8 cellular contexts compared by ENCODE assay signal in the genomic region with DNA sequence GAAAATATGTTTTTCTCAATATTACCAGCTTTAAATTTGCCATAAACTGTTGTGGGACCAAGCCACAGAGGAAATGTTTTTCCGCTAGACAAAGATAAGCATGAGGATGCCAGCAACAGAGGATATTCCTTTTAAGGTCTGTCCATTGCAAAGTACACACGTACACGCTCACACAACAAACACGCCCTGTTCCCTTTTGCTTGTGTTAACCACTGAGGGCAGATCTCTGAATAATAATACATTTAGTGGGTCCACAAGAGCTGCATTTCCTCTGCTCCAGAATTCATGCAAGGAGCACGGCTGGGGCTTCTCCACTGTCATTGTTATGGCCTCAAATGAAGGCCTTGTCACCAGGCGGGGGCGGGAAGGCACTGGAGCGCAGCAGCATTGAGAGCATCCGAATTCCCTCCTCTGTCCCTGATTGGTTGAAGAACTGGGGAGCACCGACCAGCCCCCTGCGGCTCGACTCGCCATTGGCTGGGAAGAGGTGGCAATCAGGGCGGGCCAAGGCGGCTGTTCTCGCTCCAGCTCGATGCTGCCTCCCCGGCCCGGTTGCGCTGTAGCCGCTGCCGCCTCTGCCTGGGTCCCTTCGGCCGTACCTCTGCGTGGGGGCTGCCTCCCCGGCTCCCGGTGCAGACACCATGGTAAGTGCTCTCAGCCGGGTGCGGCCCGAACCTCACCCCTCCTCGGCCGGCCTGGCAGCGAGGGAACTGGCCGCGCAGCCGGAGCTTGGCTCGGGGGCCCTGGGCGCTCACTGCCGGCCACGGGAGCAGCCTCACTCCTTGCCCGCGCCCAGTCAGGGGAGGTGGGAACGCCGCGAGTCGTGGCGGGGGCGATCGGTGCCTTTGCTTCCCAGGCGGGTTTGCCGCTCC. TPM values are rescaled to one million over a fixed set of nuclear protein-coding genes. Genes with fewer than 3 reads are reported as not detected.
A peak's percentile ranks its signal among the peaks of the same experiment; 100 is the strongest.
DNase-seq lines count a peak whose midpoint lies in the region; ATAC-seq and TF ChIP-seq lines count a peak whose summit lies in the region.

GUCY1B1 (plus strand) TSS at position 522 of the 872 bp plus-strand sequence; CDS start at position 642, 120 bp downstream.

- H3K4me3 Mint-ChIP-seq in CD4-positive, alpha-beta memory T cell = peak within 1 kb of the TSS in 7 of 8 donors; percentile 39 to 78 (median 53)
- H3K4me3 Mint-ChIP-seq in type B pancreatic cell = peak within 1 kb of the TSS; percentile 85

- peaks cover 7% of the 10 kb centered on the region for H3K27me3 ChIP-seq in CD4-positive, alpha-beta memory T cell (ENCODE audit: insufficient read depth, low read length)

- peaks cover 16 to 30% of the 10 kb centered on the region in 2 donors for H3K27me3 Mint-ChIP-seq in CD4-positive, alpha-beta memory T cell
- H3K27me3 Mint-ChIP-seq in type B pancreatic cell = peaks cover 4% of the 10 kb centered on the region

- no peak within 1 kb of the TSS for H3K27ac Mint-ChIP-seq in CD4-positive, alpha-beta memory T cell
- peak within 1 kb of the TSS; percentile 37 for H3K27ac Mint-ChIP-seq in type B pancreatic cell

- TF ChIP-seq CTCF in type B pancreatic cell (conservative IDR thresholded peaks at IDR 0.05) = peak; percentile 56

- H3K36me3 ChIP-seq in CD4-positive, alpha-beta memory T cell (ENCODE audit: insufficient read depth, low read length) = no peaks in the 10 kb centered on the region

- H3K4me1 ChIP-seq in CD4-positive, alpha-beta memory T cell (ENCODE audit: insufficient read depth, low read length) = no peaks in the 10 kb centered on the region

- ATAC-seq in GM19397 (IDR thresholded peaks at IDR 0.05; ENCODE audit: unreplicated experiment) (peak; percentile 98), HG03558 (IDR thresholded peaks at IDR 0.05; ENCODE audit: extremely low read depth, unreplicated experiment) (peak; percentile 89), left cardiac atrium (peak; percentile 98 to 99)

- DNase-seq in CD4-positive, alpha-beta memory T cell = peak; percentile 33 to 57 (median 43)
- DNase-seq in T-helper 1 cell (peak; percentile 11 to 72 (median 27)), amygdala (lab: John Stamatoyannopoulos, UW) (peak; percentile 57 to 98 (median 94)), left cardiac atrium (peak; percentile 95), pons (ENCODE audit: low spot score) (peak; percentile 97), type B pancreatic cell (ENCODE audit: extremely low spot score, unreplicated experiment) (peak; percentile 87)

- POLR2A ChIA-PET in CD4-positive, alpha-beta memory T cell (lab: Charles Lee; ENCODE audit: partially characterized antibody) = no interaction called here

- intact Hi-C loops in CD4-positive, alpha-beta memory T cell (cut with micrococcal nuclease) = no loop called here
- intact Hi-C loops in left cardiac atrium (cut with DNase I) = no loop called here

- no peak within 1 kb of the TSS for H3K4me3 ChIP-seq in CD4-positive, alpha-beta memory T cell (ENCODE audit: low read length in 2 of 2)

- peaks cover 0 to 8% (median under 1%) of the 10 kb centered on the region in 8 donors for H3K9me3 Mint-ChIP-seq in CD4-positive, alpha-beta memory T cell
- peaks cover 4% of the 10 kb centered on the region for H3K9me3 Mint-ChIP-seq in type B pancreatic cell

- H3K9me3 ChIP-seq in CD4-positive, alpha-beta memory T cell (ENCODE audit: control insufficient read depth in 1 of 2, low read length in 2 of 2) = no peaks in the 10 kb centered on the region

- H3K4me1 Mint-ChIP-seq in CD4-positive, alpha-beta memory T cell = peaks cover 0 to 8% (median 4%) of the 10 kb centered on the region in 4 donors
- H3K4me1 Mint-ChIP-seq in type B pancreatic cell (ENCODE audit: unreplicated experiment) = peaks cover 9% of the 10 kb centered on the region

- CTCF ChIA-PET in CD4-positive, alpha-beta memory T cell (lab: Charles Lee; ENCODE audit: partially characterized antibody) = no interaction called here

- no peaks in the 10 kb centered on the region for H3K36me3 Mint-ChIP-seq in CD4-positive, alpha-beta memory T cell
- no peaks in the 10 kb centered on the region for H3K36me3 Mint-ChIP-seq in type B pancreatic cell

- H3K27ac ChIP-seq in CD4-positive, alpha-beta memory T cell (ENCODE audit: low read depth, low read length) = no peak within 1 kb of the TSS

RNA-seq across cellular contexts. Expression of gene GUCY1B1, which starts in this region (rescaled TPM):
- total RNA-seq in CD4-positive, alpha-beta memory T cell = not detected
- not detected for polyA plus RNA-seq in CD4-positive, alpha-beta memory T cell
- 10 to 100 TPM; 10.5 to 14.4 TPM for total RNA-seq in left cardiac atrium
- total RNA-seq in type B pancreatic cell (ENCODE audit: low replicate concordance) = 3.6 and 6.6 TPM in 2 replicates

Comparison
In these comparisons a context has a peak if more than half of its experiments do, and no peak if none do; other contexts are left out.
1. Peak in DNase-seq in CD4-positive, alpha-beta memory T cell; RNA of the gene not detected or under 1 TPM.
2. DNase-seq: peak in every context shown above with its lines; median percentile 97 in pons; 95 in left cardiac atrium; 94 in amygdala; 87 in type B pancreatic cell; 43 in CD4-positive, alpha-beta memory T cell; 27 in T-helper 1 cell.